9 cellular contexts compared by ENCODE assay signal in the genomic region with DNA sequence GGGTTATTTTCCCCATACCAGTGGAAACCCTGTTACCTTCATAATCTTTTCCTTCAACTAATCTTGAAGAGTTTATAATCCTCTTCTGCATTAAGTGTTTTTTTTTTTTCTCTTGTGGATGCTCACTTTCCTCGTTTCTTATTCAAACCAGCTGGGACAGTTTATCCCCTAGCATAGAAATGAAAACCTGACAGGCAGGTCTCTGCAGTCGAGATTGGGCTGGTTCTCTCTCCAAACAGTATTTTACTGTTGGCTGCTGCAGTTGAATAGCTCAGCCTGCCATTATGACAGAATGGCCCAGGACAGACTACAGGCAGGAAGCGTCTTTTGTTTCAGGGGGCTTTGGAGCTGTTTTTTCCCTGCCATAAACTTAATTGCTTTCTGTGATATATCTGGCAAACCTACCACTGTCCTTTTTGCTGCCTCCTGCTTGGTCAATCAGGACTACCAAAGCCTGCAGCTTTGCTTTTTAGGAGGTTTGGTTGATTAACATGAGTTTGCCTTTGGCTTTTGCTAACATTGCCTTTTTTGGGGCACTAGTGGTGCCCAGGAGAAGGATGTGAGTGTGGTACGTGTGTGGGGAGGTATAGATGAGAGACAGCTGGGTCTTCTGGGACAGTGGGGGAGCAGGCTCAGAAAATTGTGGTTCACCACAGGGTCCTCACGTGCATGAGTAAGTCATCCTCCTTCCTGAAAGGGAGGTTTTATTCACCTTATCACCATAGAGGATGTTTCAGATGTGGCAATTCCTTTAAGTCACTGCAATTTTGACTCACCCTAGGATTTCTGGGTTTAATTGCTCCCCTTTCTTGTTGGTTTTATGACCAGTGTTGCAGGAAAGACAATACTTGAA.
DNase-seq lines count a peak whose midpoint lies in the region; ATAC-seq and TF ChIP-seq lines count a peak whose summit lies in the region.
"Had no signal": no experiment of that assay in that cellular context is flagged by ENCODE, and none has a peak within 500 bp of the region (broad histone marks: within the 10 kb centered on the region; RNA-seq: fewer than 3 reads in every experiment).

No MANE protein-coding gene starts in this region.

- WGBS in psoas muscle, 3 donors, result 33 to 37% (median 34%) methylated on average over 5 of the region's 5 CpGs

- peaks cover 0 to 2% (median 0%) of the 10 kb centered on the region in 3 donors for H3K27me3 ChIP-seq in psoas muscle (ENCODE audit: insufficient read depth in 3 of 3, low read length in 2 of 3)
- H3K27me3 ChIP-seq: body of pancreas had no signal

- H3K36me3 ChIP-seq in psoas muscle (ENCODE audit: insufficient read depth in 1 of 2, low read depth in 1 of 2), result no peaks in the 10 kb centered on the region

- H3K4me1 ChIP-seq in psoas muscle, result no peaks in the 10 kb centered on the region

- TF ChIP-seq CTCF in psoas muscle (IDR thresholded peaks at IDR 0.05), result no peak

- peak; percentile 64 for DNase-seq in activated CD8-positive, alpha-beta memory T cell treated with anti-CD3 and anti-CD28 coated beads, Interleukin-2, amount 50 U/mL, for 48 hours
- peak; percentile 13 for DNase-seq in stimulated activated CD8-positive, alpha-beta memory T cell treated with anti-CD3 and anti-CD28 coated beads, Interleukin-12 subunit alpha, Interleukin-12 subunit beta, amount 100 ng/mL, for 4 hours (ENCODE audit: low read depth)
- DNase-seq in psoas muscle (no peak), Ammon's horn (ENCODE audit: low spot score) (no peak), NCI-H748 treated with DMSO at 0.1 percent for 48 hours (lab: John Stamatoyannopoulos, UW) (no peak), ACHN (no peak)

- ATAC-seq in GM19438 (IDR thresholded peaks at IDR 0.05; ENCODE audit: low read depth, unreplicated experiment) (peak; percentile 75), HG03457 (IDR thresholded peaks at IDR 0.05; ENCODE audit: unreplicated experiment) (peak; percentile 70), psoas muscle (no peak)
- ATAC-seq: body of pancreas had no signal

- H3K9me3 ChIP-seq in psoas muscle, result no peaks in the 10 kb centered on the region
- H3K9me3 ChIP-seq: body of pancreas had no signal

- in situ Hi-C loops in ACHN (cut with HindIII; ENCODE audit: low pct_ligation_motif_present, low pct_unique_long_range_greater_than_20kb, low sequenced_read_pairs), result no loop called here

- no peak overlapping the region for H3K4me3 ChIP-seq in psoas muscle
- H3K4me3 ChIP-seq: body of pancreas had no signal

- H3K27ac ChIP-seq in psoas muscle, result no peak overlapping the region
- H3K27ac ChIP-seq: body of pancreas had no signal

- intact Hi-C loops in psoas muscle (cut with DNase I), result no loop called here

Comparison
In these comparisons a context has a peak if more than half of its experiments do, and no peak if none do; other contexts are left out.
1. ATAC-seq: peak in GM19438 (single experiment) and HG03457 (single experiment); none in psoas muscle (0 of 4).
2. DNase-seq: peak in activated CD8-positive, alpha-beta memory T cell treated with anti-CD3 and anti-CD28 coated beads, Interleukin-2, amount 50 U/mL, for 48 hours (single experiment) and stimulated activated CD8-positive, alpha-beta memory T cell treated with anti-CD3 and anti-CD28 coated beads, Interleukin-12 subunit alpha, Interleukin-12 subunit beta, amount 100 ng/mL, for 4 hours (single experiment); none in psoas muscle (0 of 2), Ammon's horn (single experiment), NCI-H748 treated with DMSO at 0.1 percent for 48 hours (single experiment) and ACHN (single experiment).